Comparison of ENCODE assay signal across 1 cellular context in the genomic region with DNA sequence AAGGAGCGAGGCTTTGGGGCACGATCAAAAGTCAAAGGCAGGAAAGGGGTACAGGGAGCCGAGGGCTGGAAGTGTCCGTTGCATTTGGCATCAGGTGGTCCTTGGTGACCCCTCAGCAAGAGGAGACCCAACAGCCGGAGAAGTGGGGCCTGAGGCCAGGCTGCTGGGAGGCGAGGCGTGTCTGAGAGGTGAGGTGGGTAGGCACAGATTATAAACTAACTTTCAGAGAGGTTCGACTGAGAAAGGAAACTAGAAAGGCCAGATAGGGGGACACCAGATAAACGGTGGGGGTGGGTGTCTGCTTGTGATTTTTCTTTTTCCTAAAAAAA.
TF ChIP-seq lines count a peak whose summit lies in the region.

No MANE protein-coding gene starts in this region.

TF ChIP-seq in K562, 482 proteins besides CTCF, POLR2A, EP300 and RAD21 (continued from another document):
- TF ChIP-seq, protein P1, sequence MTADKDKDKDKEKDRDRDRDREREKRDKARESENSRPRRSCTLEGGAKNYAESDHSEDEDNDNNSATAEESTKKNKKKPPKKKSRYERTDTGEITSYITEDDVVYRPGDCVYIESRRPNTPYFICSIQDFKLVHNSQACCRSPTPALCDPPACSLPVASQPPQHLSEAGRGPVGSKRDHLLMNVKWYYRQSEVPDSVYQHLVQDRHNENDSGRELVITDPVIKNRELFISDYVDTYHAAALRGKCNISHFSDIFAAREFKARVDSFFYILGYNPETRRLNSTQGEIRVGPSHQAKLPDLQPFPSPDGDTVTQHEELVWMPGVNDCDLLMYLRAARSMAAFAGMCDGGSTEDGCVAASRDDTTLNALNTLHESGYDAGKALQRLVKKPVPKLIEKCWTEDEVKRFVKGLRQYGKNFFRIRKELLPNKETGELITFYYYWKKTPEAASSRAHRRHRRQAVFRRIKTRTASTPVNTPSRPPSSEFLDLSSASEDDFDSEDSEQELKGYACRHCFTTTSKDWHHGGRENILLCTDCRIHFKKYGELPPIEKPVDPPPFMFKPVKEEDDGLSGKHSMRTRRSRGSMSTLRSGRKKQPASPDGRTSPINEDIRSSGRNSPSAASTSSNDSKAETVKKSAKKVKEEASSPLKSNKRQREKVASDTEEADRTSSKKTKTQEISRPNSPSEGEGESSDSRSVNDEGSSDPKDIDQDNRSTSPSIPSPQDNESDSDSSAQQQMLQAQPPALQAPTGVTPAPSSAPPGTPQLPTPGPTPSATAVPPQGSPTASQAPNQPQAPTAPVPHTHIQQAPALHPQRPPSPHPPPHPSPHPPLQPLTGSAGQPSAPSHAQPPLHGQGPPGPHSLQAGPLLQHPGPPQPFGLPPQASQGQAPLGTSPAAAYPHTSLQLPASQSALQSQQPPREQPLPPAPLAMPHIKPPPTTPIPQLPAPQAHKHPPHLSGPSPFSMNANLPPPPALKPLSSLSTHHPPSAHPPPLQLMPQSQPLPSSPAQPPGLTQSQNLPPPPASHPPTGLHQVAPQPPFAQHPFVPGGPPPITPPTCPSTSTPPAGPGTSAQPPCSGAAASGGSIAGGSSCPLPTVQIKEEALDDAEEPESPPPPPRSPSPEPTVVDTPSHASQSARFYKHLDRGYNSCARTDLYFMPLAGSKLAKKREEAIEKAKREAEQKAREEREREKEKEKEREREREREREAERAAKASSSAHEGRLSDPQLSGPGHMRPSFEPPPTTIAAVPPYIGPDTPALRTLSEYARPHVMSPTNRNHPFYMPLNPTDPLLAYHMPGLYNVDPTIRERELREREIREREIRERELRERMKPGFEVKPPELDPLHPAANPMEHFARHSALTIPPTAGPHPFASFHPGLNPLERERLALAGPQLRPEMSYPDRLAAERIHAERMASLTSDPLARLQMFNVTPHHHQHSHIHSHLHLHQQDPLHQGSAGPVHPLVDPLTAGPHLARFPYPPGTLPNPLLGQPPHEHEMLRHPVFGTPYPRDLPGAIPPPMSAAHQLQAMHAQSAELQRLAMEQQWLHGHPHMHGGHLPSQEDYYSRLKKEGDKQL (CRISPR knock-in tag; IDR thresholded peaks at IDR 0.05; ENCODE audit: borderline replicate concordance) = no peak
TF ChIP-seq in K562: peak in this region for 0.
